ENCODE assay signal across 1 cellular context in the genomic region with DNA sequence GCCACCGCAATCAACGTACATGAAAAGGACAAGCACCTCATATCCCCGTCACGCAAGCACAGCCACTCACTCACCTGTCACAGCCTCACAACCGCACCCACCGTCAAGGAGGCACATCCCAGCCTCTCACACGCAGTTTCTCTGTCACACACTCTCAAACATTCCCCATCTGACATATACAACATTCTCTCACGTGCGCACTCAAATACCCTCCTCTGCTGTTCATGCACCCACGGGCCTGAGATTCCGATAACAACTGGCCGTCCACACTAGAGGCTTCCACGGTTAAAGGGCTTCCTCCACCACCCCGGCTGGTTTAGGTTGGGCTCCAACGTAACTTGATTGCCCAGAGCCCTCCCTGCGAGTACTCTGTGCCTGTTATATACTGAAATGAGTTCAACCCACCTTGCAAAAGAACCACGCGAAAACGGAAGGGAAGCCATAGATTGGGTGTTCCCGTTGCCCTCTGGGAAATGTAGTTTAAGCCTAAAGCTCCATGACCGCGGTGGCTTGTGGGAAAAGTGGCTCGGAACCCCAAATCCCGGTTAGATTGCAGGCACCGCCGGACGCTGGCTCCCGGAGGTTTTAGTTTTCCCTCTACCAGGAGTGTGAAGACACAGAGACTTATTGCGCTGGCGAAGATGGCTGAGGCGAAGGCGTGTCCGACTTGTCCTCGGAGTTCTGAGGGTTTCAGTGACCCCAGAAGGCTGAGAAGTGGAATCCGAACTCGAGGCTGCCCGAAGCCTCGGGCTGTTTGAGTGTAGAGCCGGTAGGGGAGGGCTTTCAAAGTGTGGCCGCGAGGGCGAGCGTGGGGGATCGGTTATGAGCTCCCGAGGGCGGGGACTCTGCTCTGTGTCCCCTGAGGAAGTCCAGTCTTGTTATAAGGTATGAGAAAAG.
TF ChIP-seq lines count a peak whose summit lies in the region.

A gene (minus strand): TSS at position 448 of the 897 bp plus-strand sequence. CDS start 5,857 bp downstream, outside the sequence.

TF ChIP-seq in K562, 482 proteins besides CTCF, POLR2A, EP300 and RAD21 (continued from another document and continues in another):
- TF ChIP-seq, protein P1, sequence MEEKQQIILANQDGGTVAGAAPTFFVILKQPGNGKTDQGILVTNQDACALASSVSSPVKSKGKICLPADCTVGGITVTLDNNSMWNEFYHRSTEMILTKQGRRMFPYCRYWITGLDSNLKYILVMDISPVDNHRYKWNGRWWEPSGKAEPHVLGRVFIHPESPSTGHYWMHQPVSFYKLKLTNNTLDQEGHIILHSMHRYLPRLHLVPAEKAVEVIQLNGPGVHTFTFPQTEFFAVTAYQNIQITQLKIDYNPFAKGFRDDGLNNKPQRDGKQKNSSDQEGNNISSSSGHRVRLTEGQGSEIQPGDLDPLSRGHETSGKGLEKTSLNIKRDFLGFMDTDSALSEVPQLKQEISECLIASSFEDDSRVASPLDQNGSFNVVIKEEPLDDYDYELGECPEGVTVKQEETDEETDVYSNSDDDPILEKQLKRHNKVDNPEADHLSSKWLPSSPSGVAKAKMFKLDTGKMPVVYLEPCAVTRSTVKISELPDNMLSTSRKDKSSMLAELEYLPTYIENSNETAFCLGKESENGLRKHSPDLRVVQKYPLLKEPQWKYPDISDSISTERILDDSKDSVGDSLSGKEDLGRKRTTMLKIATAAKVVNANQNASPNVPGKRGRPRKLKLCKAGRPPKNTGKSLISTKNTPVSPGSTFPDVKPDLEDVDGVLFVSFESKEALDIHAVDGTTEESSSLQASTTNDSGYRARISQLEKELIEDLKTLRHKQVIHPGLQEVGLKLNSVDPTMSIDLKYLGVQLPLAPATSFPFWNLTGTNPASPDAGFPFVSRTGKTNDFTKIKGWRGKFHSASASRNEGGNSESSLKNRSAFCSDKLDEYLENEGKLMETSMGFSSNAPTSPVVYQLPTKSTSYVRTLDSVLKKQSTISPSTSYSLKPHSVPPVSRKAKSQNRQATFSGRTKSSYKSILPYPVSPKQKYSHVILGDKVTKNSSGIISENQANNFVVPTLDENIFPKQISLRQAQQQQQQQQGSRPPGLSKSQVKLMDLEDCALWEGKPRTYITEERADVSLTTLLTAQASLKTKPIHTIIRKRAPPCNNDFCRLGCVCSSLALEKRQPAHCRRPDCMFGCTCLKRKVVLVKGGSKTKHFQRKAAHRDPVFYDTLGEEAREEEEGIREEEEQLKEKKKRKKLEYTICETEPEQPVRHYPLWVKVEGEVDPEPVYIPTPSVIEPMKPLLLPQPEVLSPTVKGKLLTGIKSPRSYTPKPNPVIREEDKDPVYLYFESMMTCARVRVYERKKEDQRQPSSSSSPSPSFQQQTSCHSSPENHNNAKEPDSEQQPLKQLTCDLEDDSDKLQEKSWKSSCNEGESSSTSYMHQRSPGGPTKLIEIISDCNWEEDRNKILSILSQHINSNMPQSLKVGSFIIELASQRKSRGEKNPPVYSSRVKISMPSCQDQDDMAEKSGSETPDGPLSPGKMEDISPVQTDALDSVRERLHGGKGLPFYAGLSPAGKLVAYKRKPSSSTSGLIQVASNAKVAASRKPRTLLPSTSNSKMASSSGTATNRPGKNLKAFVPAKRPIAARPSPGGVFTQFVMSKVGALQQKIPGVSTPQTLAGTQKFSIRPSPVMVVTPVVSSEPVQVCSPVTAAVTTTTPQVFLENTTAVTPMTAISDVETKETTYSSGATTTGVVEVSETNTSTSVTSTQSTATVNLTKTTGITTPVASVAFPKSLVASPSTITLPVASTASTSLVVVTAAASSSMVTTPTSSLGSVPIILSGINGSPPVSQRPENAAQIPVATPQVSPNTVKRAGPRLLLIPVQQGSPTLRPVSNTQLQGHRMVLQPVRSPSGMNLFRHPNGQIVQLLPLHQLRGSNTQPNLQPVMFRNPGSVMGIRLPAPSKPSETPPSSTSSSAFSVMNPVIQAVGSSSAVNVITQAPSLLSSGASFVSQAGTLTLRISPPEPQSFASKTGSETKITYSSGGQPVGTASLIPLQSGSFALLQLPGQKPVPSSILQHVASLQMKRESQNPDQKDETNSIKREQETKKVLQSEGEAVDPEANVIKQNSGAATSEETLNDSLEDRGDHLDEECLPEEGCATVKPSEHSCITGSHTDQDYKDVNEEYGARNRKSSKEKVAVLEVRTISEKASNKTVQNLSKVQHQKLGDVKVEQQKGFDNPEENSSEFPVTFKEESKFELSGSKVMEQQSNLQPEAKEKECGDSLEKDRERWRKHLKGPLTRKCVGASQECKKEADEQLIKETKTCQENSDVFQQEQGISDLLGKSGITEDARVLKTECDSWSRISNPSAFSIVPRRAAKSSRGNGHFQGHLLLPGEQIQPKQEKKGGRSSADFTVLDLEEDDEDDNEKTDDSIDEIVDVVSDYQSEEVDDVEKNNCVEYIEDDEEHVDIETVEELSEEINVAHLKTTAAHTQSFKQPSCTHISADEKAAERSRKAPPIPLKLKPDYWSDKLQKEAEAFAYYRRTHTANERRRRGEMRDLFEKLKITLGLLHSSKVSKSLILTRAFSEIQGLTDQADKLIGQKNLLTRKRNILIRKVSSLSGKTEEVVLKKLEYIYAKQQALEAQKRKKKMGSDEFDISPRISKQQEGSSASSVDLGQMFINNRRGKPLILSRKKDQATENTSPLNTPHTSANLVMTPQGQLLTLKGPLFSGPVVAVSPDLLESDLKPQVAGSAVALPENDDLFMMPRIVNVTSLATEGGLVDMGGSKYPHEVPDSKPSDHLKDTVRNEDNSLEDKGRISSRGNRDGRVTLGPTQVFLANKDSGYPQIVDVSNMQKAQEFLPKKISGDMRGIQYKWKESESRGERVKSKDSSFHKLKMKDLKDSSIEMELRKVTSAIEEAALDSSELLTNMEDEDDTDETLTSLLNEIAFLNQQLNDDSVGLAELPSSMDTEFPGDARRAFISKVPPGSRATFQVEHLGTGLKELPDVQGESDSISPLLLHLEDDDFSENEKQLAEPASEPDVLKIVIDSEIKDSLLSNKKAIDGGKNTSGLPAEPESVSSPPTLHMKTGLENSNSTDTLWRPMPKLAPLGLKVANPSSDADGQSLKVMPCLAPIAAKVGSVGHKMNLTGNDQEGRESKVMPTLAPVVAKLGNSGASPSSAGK (IDR thresholded peaks at IDR 0.05), result peak; percentile 73
- TF ChIP-seq, protein P2, sequence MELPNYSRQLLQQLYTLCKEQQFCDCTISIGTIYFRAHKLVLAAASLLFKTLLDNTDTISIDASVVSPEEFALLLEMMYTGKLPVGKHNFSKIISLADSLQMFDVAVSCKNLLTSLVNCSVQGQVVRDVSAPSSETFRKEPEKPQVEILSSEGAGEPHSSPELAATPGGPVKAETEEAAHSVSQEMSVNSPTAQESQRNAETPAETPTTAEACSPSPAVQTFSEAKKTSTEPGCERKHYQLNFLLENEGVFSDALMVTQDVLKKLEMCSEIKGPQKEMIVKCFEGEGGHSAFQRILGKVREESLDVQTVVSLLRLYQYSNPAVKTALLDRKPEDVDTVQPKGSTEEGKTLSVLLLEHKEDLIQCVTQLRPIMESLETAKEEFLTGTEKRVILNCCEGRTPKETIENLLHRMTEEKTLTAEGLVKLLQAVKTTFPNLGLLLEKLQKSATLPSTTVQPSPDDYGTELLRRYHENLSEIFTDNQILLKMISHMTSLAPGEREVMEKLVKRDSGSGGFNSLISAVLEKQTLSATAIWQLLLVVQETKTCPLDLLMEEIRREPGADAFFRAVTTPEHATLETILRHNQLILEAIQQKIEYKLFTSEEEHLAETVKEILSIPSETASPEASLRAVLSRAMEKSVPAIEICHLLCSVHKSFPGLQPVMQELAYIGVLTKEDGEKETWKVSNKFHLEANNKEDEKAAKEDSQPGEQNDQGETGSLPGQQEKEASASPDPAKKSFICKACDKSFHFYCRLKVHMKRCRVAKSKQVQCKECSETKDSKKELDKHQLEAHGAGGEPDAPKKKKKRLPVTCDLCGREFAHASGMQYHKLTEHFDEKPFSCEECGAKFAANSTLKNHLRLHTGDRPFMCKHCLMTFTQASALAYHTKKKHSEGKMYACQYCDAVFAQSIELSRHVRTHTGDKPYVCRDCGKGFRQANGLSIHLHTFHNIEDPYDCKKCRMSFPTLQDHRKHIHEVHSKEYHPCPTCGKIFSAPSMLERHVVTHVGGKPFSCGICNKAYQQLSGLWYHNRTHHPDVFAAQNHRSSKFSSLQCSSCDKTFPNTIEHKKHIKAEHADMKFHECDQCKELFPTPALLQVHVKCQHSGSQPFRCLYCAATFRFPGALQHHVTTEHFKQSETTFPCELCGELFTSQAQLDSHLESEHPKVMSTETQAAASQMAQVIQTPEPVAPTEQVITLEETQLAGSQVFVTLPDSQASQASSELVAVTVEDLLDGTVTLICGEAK (IDR thresholded peaks at IDR 0.05), result peak; percentile 80
- TF ChIP-seq, protein P2 (CRISPR knock-in tag; IDR thresholded peaks at IDR 0.05), result no peak
- TF ChIP-seq L3MBTL2 (IDR thresholded peaks at IDR 0.05) (peak; percentile 84), POLR2B (IDR thresholded peaks at IDR 0.05; ENCODE audit: low read depth, partially characterized antibody) (peak; percentile 71), ATF7 (IDR thresholded peaks at IDR 0.05) (peak; percentile 34; the same call in 1 of the 2 replicates), NR2C1 (IDR thresholded peaks at IDR 0.05) (0 out of 2 replicates have a peak, but pooled peaks have one; percentile 24), NR2C1 (tag; IDR thresholded peaks at IDR 0.05) (peak; percentile 76), PML (IDR thresholded peaks at IDR 0.05; ENCODE audit: low read length) (0 out of 2 replicates have a peak, but pooled peaks have one; percentile 22), BHLHE40 (IDR thresholded peaks at IDR 0.05; ENCODE audit: low read length) (peak; percentile 60), RBM39 (optimal IDR thresholded peaks at IDR 0.05; ENCODE audit: low read depth, low read length) (peak; percentile 90), RBFOX2 (IDR thresholded peaks at IDR 0.05; ENCODE audit: low read depth, low read length) (peak; percentile 83), NR2C2 (CRISPR knock-in tag; IDR thresholded peaks at IDR 0.05) (no peak), NR2C2 (tag; IDR thresholded peaks at IDR 0.05) (peak; percentile 63; the same call in 1 of the 2 replicates)
- TF ChIP-seq, protein P3, sequence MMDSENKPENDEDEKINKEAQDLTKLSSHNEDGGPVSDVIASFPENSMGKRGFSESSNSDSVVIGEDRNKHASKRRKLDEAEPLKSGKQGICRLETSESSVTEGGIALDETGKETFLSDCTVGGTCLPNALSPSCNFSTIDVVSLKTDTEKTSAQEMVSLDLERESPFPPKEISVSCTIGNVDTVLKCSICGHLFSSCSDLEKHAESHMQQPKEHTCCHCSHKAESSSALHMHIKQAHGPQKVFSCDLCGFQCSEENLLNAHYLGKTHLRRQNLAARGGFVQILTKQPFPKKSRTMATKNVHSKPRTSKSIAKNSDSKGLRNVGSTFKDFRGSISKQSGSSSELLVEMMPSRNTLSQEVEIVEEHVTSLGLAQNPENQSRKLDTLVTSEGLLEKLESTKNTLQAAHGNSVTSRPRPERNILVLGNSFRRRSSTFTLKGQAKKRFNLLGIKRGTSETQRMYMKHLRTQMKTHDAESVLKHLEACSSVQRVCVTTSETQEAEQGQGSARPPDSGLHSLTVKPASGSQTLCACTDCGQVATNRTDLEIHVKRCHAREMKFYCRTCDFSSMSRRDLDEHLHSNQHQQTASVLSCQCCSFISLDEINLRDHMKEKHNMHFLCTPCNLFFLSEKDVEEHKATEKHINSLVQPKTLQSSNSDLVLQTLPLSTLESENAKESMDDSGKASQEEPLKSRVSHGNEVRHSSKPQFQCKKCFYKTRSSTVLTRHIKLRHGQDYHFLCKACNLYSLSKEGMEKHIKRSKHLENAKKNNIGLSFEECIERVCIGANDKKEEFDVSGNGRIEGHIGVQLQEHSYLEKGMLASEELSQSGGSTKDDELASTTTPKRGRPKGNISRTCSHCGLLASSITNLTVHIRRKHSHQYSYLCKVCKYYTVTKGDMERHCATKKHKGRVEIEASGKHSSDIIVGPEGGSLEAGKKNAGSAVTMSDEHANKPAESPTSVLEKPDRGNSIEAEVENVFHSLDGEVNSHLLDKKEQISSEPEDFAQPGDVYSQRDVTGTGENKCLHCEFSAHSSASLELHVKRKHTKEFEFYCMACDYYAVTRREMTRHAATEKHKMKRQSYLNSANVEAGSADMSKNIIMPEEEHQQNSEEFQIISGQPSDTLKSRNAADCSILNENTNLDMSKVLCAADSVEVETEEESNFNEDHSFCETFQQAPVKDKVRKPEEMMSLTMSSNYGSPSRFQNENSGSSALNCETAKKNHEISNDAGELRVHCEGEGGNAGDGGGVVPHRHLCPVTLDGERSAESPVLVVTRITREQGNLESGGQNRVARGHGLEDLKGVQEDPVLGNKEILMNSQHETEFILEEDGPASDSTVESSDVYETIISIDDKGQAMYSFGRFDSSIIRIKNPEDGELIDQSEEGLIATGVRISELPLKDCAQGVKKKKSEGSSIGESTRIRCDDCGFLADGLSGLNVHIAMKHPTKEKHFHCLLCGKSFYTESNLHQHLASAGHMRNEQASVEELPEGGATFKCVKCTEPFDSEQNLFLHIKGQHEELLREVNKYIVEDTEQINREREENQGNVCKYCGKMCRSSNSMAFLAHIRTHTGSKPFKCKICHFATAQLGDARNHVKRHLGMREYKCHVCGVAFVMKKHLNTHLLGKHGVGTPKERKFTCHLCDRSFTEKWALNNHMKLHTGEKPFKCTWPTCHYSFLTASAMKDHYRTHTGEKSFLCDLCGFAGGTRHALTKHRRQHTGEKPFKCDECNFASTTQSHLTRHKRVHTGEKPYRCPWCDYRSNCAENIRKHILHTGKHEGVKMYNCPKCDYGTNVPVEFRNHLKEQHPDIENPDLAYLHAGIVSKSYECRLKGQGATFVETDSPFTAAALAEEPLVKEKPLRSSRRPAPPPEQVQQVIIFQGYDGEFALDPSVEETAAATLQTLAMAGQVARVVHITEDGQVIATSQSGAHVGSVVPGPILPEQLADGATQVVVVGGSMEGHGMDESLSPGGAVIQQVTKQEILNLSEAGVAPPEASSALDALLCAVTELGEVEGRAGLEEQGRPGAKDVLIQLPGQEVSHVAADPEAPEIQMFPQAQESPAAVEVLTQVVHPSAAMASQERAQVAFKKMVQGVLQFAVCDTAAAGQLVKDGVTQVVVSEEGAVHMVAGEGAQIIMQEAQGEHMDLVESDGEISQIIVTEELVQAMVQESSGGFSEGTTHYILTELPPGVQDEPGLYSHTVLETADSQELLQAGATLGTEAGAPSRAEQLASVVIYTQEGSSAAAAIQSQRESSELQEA (IDR thresholded peaks at IDR 0.05; ENCODE audit: low read depth), result peak; percentile 50; the same call in 1 of the 2 replicates
